Comparison of ENCODE assay signal across 8 cellular contexts in genomic region chr5:140302786-140303639, GRCh38. TPM values are rescaled to one million over a fixed set of nuclear protein-coding genes. Genes with fewer than 3 reads are reported as not detected.
DNase-seq lines count a peak whose midpoint lies in the region; TF ChIP-seq lines count a peak whose summit lies in the region.

A gene with protein sequence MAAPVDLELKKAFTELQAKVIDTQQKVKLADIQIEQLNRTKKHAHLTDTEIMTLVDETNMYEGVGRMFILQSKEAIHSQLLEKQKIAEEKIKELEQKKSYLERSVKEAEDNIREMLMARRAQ (minus strand): TSS chr5:140303101. CDS start chr5:140303073, 28 bp downstream.

- peak within 1 kb of the TSS; percentile 97 to 99 (median 97) for H3K4me3 Mint-ChIP-seq in nephron
- peak within 1 kb of the TSS; percentile 97 for H3K4me3 Mint-ChIP-seq in stimulated activated naive CD8-positive, alpha-beta T cell treated with anti-CD3 and anti-CD28 coated beads, Interleukin-15, Interleukin-2, amounts not matched to agents 100 ng/mL and 50 ng/mL, for 24 hours

- no peaks in the 10 kb centered on the region for H3K9me3 Mint-ChIP-seq in nephron
- no peaks in the 10 kb centered on the region for H3K9me3 Mint-ChIP-seq in stimulated activated naive CD8-positive, alpha-beta T cell treated with anti-CD3 and anti-CD28 coated beads, Interleukin-15, Interleukin-2, amounts not matched to agents 100 ng/mL and 50 ng/mL, for 24 hours

- H3K4me3 ChIP-seq in fibroblast of the aortic adventitia (ENCODE audit: low read depth, low read length): peak within 1 kb of the TSS; percentile 98

- H3K27ac Mint-ChIP-seq in nephron: peak within 1 kb of the TSS; percentile 89 to 99 (median 98)
- H3K27ac Mint-ChIP-seq in stimulated activated naive CD8-positive, alpha-beta T cell treated with anti-CD3 and anti-CD28 coated beads, Interleukin-15, Interleukin-2, amounts not matched to agents 100 ng/mL and 50 ng/mL, for 24 hours: peak within 1 kb of the TSS; percentile 95

- H3K36me3 Mint-ChIP-seq in nephron (ENCODE audit: low read depth): peaks cover 15% of the 10 kb centered on the region
- peaks cover 16% of the 10 kb centered on the region for H3K36me3 Mint-ChIP-seq in stimulated activated naive CD8-positive, alpha-beta T cell treated with anti-CD3 and anti-CD28 coated beads, Interleukin-15, Interleukin-2, amounts not matched to agents 100 ng/mL and 50 ng/mL, for 24 hours (ENCODE audit: low read depth)

- peaks cover 7% of the 10 kb centered on the region for H3K27me3 Mint-ChIP-seq in nephron (ENCODE audit: low read depth)
- H3K27me3 Mint-ChIP-seq in stimulated activated naive CD8-positive, alpha-beta T cell treated with anti-CD3 and anti-CD28 coated beads, Interleukin-15, Interleukin-2, amounts not matched to agents 100 ng/mL and 50 ng/mL, for 24 hours: peaks cover 6% of the 10 kb centered on the region

- no peak for TF ChIP-seq CTCF in fibroblast of the aortic adventitia (IDR thresholded peaks at IDR 0.05; ENCODE audit: insufficient read depth, low read length)
- no peak for TF ChIP-seq CTCF in nephron (IDR thresholded peaks at IDR 0.05; ENCODE audit: unreplicated experiment in 3 of 3)

- DNase-seq in EH (ENCODE audit: low read depth): peak; percentile 97
- peak; percentile 90 for DNase-seq in H4 (ENCODE audit: low spot score)
- peak; percentile 96 for DNase-seq in M059J (ENCODE audit: low read depth)
- DNase-seq in SHP77 (lab: John Stamatoyannopoulos, UW): peak; percentile 98 to 99
- DNase-seq in activated effector memory CD4-positive, alpha-beta T cell treated with Interleukin-2 at 50 U/mL for 16 hours: peak; percentile 84
- DNase-seq in fibroblast of the aortic adventitia (ENCODE audit: low read depth): peak; percentile 95

- peaks cover 33% of the 10 kb centered on the region for H3K4me1 Mint-ChIP-seq in nephron
- H3K4me1 Mint-ChIP-seq in stimulated activated naive CD8-positive, alpha-beta T cell treated with anti-CD3 and anti-CD28 coated beads, Interleukin-15, Interleukin-2, amounts not matched to agents 100 ng/mL and 50 ng/mL, for 24 hours (ENCODE audit: low read depth): peaks cover 40% of the 10 kb centered on the region

RNA-seq across cellular contexts. Expression of the gene that starts here (rescaled TPM):
- 58.8 and 77.4 TPM in 2 replicates for total RNA-seq in H4 (2014; rRNA removed; shearing (Covaris generic))
- total RNA-seq in M059J (2014; rRNA removed; shearing (Covaris generic)): 115 and 145 TPM in 2 replicates
- 31.2 and 60.2 TPM in 2 replicates for total RNA-seq in fibroblast of the aortic adventitia (ENCODE audit: low replicate concordance)

Comparison
In these comparisons a context has a peak if more than half of its experiments do, and no peak if none do; other contexts are left out.
1. Peak in every context shown above with its lines: DNase-seq and H3K4me3 ChIP-seq.